In genomic region chr4:164526916-164527315, GRCh38 we compare ENCODE assay signal across 26 cellular contexts.
"Had no signal": no experiment of that assay in that cellular context is flagged by ENCODE, and none has a peak within 500 bp of the region (broad histone marks: within the 10 kb centered on the region; RNA-seq: fewer than 3 reads in every experiment).

No MANE protein-coding gene starts in this region.

- DNase-seq: activated CD4-positive, alpha-beta memory T cell treated with anti-CD3 and anti-CD28 coated beads for 36 hours; activated CD4-positive, alpha-beta T cell treated with anti-CD3 and anti-CD28 coated beads, Interleukin-2, amount 10 ng/mL, durations not matched to agents 7 days and 5 days; activated CD4-positive, CD25-positive, alpha-beta regulatory T cell; activated CD8-positive, alpha-beta memory T cell treated with anti-CD3 and anti-CD28 coated beads for 24 hours; activated gamma-delta T cell; activated naive CD4-positive, alpha-beta T cell treated with anti-CD3 and anti-CD28 coated beads, Interleukin-2, amount 10 ng/mL, durations not matched to agents 7 days and 5 days; activated naive CD8-positive, alpha-beta T cell treated with anti-CD3 and anti-CD28 coated beads for 36 hours; activated T-cell treated with anti-CD3 and anti-CD28 coated beads, Interleukin-2, amount 50 U/mL, for 48 hours; brain microvascular endothelial cell; NCI-H1092; NCI-H1417; NCI-H1694 treated with DMSO at 0.1 percent for 48 hours; NCI-H2081; NCI-H2171; NCI-H2227 treated with DMSO at 0.1 percent for 48 hours; NCI-H446 treated with DMSO at 0.1 percent for 48 hours; NCI-H526; PC-3; SHP77; SW 1271 had no signal

- FAIRE-seq: RCC 7860 had no signal

- H3K4me3 ChIP-seq: cardiac muscle cell, SJSA1 had no signal

- H3K27me3 ChIP-seq: brain microvascular endothelial cell, cardiac muscle cell, SJSA1 had no signal

- H3K9ac ChIP-seq: KMS-11 had no signal

- H3K27ac ChIP-seq: brain microvascular endothelial cell, cardiac muscle cell, KMS-11, SJSA1 had no signal

- H3K36me3 ChIP-seq: brain microvascular endothelial cell, cardiac muscle cell, SJSA1 had no signal

- H3K9me3 ChIP-seq: SJSA1 had no signal

- H3K4me1 ChIP-seq: SJSA1 had no signal

- ATAC-seq: activated T-helper 17 cell treated with anti-CD3 and anti-CD28 coated beads, Interleukin-2, amount 50 U/mL, for 72 hours; PC-3; SK-N-SH treated with all-trans-retinoic acid at 6 μM for 48 hours had no signal
